22 cellular contexts compared by ENCODE assay signal in genomic region chr15:48702569-48703239, GRCh38. TPM values are rescaled to one million over a fixed set of nuclear protein-coding genes. Genes with fewer than 3 reads are reported as not detected.
DNase-seq lines count a peak whose midpoint lies in the region; ATAC-seq, FAIRE-seq and TF ChIP-seq lines count a peak whose summit lies in the region.
"Had no signal": no experiment of that assay in that cellular context is flagged by ENCODE, and none has a peak within 500 bp of the region (broad histone marks: within the 10 kb centered on the region; RNA-seq: fewer than 3 reads in every experiment).

No MANE protein-coding gene starts in this region.

- CTCF ChIA-PET in MCF 10A (lab: Yijun Ruan, JAX), result no interaction called here
- CTCF ChIA-PET in K562 (lab: Yijun Ruan, JAX; ENCODE audit: low intra/inter-chr PET ratio), result no interaction called here
- CTCF ChIA-PET in CD4-positive, alpha-beta memory T cell (lab: Charles Lee; ENCODE audit: partially characterized antibody), result no interaction called here

- no peak for TF ChIP-seq RAD21 in K562 (CRISPR knock-in tag; conservative IDR thresholded peaks at IDR 0.05 in 1 of 2, IDR thresholded peaks at IDR 0.05 in 1 of 2)

- TF ChIP-seq CTCF in MCF 10A (IDR thresholded peaks at IDR 0.05; ENCODE audit: unreplicated experiment) (no peak), breast epithelium (IDR thresholded peaks at IDR 0.05) (no peak), K562 (IDR thresholded peaks at IDR 0.05 in 2 of 3, conservative IDR thresholded peaks at IDR 0.05 in 1 of 3; ENCODE audit: insufficient read depth in 2 of 3, low read depth in 1 of 3, low read length in 3 of 3) (no peak)

- FAIRE-seq in K562 (lab: Jason Lieb, UNC), result no peak
- FAIRE-seq: RCC 7860 had no signal

- TF ChIP-seq EP300 in K562 (IDR thresholded peaks at IDR 0.05; ENCODE audit: low read length), result no peak; the same call in 1 of the 2 replicates

- in situ Hi-C loops in K562 (cut with MboI), result no loop called here

- no peaks in the 10 kb centered on the region for H3K79me2 ChIP-seq in K562 (ENCODE audit: control insufficient read depth, insufficient read depth, low read length)

- WGBS in K562 (ENCODE audit: insufficient coverage, low coverage, missing lambda C conversion rate), result 45% methylated on average over 2 of the region's 2 CpGs

- POLR2A ChIA-PET in MCF 10A (lab: Yijun Ruan, JAX), result interaction anchor here (0.9 to 1.5 kb wide), 2 partner anchors 9 to 62 kb away, joined by 3 read pairs; no protein-coding TSS in a partner anchor
- POLR2A ChIA-PET in K562 (lab: Yijun Ruan, JAX), result no interaction called here
- POLR2A ChIA-PET in CD4-positive, alpha-beta memory T cell (lab: Charles Lee; ENCODE audit: partially characterized antibody), result no interaction called here
- POLR2A ChIA-PET in naive thymus-derived CD8-positive, alpha-beta T cell (lab: Charles Lee), result no interaction called here

- no peaks in the 10 kb centered on the region for H3K36me3 ChIP-seq in breast epithelium
- no peaks in the 10 kb centered on the region for H3K36me3 ChIP-seq in K562 (ENCODE audit: control insufficient read depth, insufficient read depth, low read length)
- H3K36me3 ChIP-seq in CD4-positive, alpha-beta memory T cell (ENCODE audit: insufficient read depth, low read length), result no peaks in the 10 kb centered on the region
- H3K36me3 ChIP-seq: BE2C, HAP-1, MG63 had no signal

- DNase-seq in MCF 10A (ENCODE audit: unreplicated experiment) (no peak), breast epithelium (ENCODE audit: low spot score in 2 of 2) (no peak), OCI-M1 (lab: John Stamatoyannopoulos, UW) (peak; percentile 60), K562 (ENCODE audit: extremely low read depth in 1 of 4, low spot score in 3 of 4) (no peak), NCI-H2107 treated with DMSO at 0.1 percent for 48 hours (lab: John Stamatoyannopoulos, UW; ENCODE audit: unreplicated experiment) (no peak)
- DNase-seq in CD4-positive, alpha-beta memory T cell, result no peak
- no peak for DNase-seq in activated T-cell treated with anti-CD3 and anti-CD28 coated beads, Interleukin-2, amount 50 U/mL, for 72 hours
- DNase-seq in naive thymus-derived CD8-positive, alpha-beta T cell, result no peak
- DNase-seq: BE2C; Caco-2; CD4-positive, CD25-positive, alpha-beta regulatory T cell; GDM1; Karpas-422; NCI-H1092; NCI-H1436 treated with DMSO at 0.1 percent for 48 hours; NCI-H2029 treated with DMSO at 0.1 percent for 48 hours; NCI-H446 treated with DMSO at 0.1 percent for 48 hours had no signal

- H3K27ac Mint-ChIP-seq in MCF 10A (ENCODE audit: low read depth, unreplicated experiment), result peak overlapping the region; percentile 51
- no peak overlapping the region for H3K27ac Mint-ChIP-seq in CD4-positive, alpha-beta memory T cell
- no peak overlapping the region for H3K27ac Mint-ChIP-seq in activated T-cell treated with anti-CD3 and anti-CD28 coated beads, Interleukin-2, amount 50 U/mL, for 72 hours
- H3K27ac Mint-ChIP-seq in naive thymus-derived CD8-positive, alpha-beta T cell, result no peak overlapping the region
- H3K27ac Mint-ChIP-seq: CD4-positive, CD25-positive, alpha-beta regulatory T cell had no signal

- no peaks in the 10 kb centered on the region for H4K20me1 ChIP-seq in K562 (replicated peaks; ENCODE audit: control insufficient read depth, insufficient read depth, low read length)

- peaks cover 0 to 15% of the 10 kb centered on the region in 2 donors for H3K9me3 ChIP-seq in breast epithelium
- no peaks in the 10 kb centered on the region for H3K9me3 ChIP-seq in K562 (replicated peaks; ENCODE audit: control insufficient read depth, insufficient read depth, low read depth, low read length)
- no peaks in the 10 kb centered on the region for H3K9me3 ChIP-seq in CD4-positive, alpha-beta memory T cell (ENCODE audit: control insufficient read depth in 1 of 2, low read length in 2 of 2)
- H3K9me3 ChIP-seq: BE2C, Caco-2, HAP-1 had no signal

- TF ChIP-seq POLR2A in breast epithelium (IDR thresholded peaks at IDR 0.05), result no peak
- no peak for TF ChIP-seq POLR2A in K562 (conservative IDR thresholded peaks at IDR 0.05)

- H3K4me3 ChIP-seq in breast epithelium (no peak overlapping the region), K562 (no peak overlapping the region)
- H3K4me3 ChIP-seq in CD4-positive, alpha-beta memory T cell (ENCODE audit: low read length in 2 of 2), result no peak overlapping the region
- H3K4me3 ChIP-seq: HAP-1, MG63 had no signal

- H3K27me3 ChIP-seq in breast epithelium (no peaks in the 10 kb centered on the region), K562 (ENCODE audit: control insufficient read depth in 2 of 2, insufficient read depth in 2 of 2, low read length in 2 of 2) (no peaks in the 10 kb centered on the region)
- H3K27me3 ChIP-seq in CD4-positive, alpha-beta memory T cell (ENCODE audit: insufficient read depth, low read length), result no peaks in the 10 kb centered on the region
- H3K27me3 ChIP-seq: BE2C, MG63 had no signal

- peaks cover 22% of the 10 kb centered on the region for H3K9me3 Mint-ChIP-seq in MCF 10A (ENCODE audit: unreplicated experiment)
- peaks cover 0 to 32% (median 16%) of the 10 kb centered on the region in 8 donors for H3K9me3 Mint-ChIP-seq in CD4-positive, alpha-beta memory T cell
- H3K9me3 Mint-ChIP-seq in activated T-cell treated with anti-CD3 and anti-CD28 coated beads, Interleukin-2, amount 50 U/mL, for 72 hours, result peaks cover 4 to 11% of the 10 kb centered on the region in 2 donors
- H3K9me3 Mint-ChIP-seq in naive thymus-derived CD8-positive, alpha-beta T cell, result peaks cover 6 to 42% (median 19%) of the 10 kb centered on the region in 9 donors

- ATAC-seq in K562, result peak; percentile 69
- ATAC-seq in activated T-cell treated with anti-CD3 and anti-CD28 coated beads, Interleukin-2, amount 50 U/mL, for 72 hours (replicated peaks in 1 of 2), result no peak
- no peak for ATAC-seq in naive thymus-derived CD8-positive, alpha-beta T cell
- ATAC-seq: Right ventricle myocardium inferior had no signal

- H3K4me3 Mint-ChIP-seq in MCF 10A (ENCODE audit: unreplicated experiment), result no peak overlapping the region
- no peak overlapping the region for H3K4me3 Mint-ChIP-seq in CD4-positive, alpha-beta memory T cell
- H3K4me3 Mint-ChIP-seq in activated T-cell treated with anti-CD3 and anti-CD28 coated beads, Interleukin-2, amount 50 U/mL, for 72 hours, result no peak overlapping the region
- H3K4me3 Mint-ChIP-seq in naive thymus-derived CD8-positive, alpha-beta T cell, result no peak overlapping the region
- H3K4me3 Mint-ChIP-seq: CD4-positive, CD25-positive, alpha-beta regulatory T cell had no signal

- H3K27me3 Mint-ChIP-seq in MCF 10A (ENCODE audit: insufficient read depth, unreplicated experiment), result no peaks in the 10 kb centered on the region
- H3K27me3 Mint-ChIP-seq in CD4-positive, alpha-beta memory T cell, result no peaks in the 10 kb centered on the region
- H3K27me3 Mint-ChIP-seq in activated T-cell treated with anti-CD3 and anti-CD28 coated beads, Interleukin-2, amount 50 U/mL, for 72 hours (ENCODE audit: low read depth), result no peaks in the 10 kb centered on the region
- H3K27me3 Mint-ChIP-seq in naive thymus-derived CD8-positive, alpha-beta T cell, result no peaks in the 10 kb centered on the region

- H2AFZ ChIP-seq in K562 (ENCODE audit: low read depth, low read length), result no peak overlapping the region

- no peak overlapping the region for H3K4me2 ChIP-seq in K562 (ENCODE audit: insufficient read depth, low read length)

- BruUV-seq in MCF 10A (replicated peaks; lab: Mats Ljungman, UMichigan), result no TSS peak
- BruUV-seq in K562 (replicated peaks; lab: Mats Ljungman, UMichigan), result no TSS peak

- intact Hi-C loops in MCF 10A (cut with micrococcal nuclease) (no loop called here), breast epithelium (cut with DNase I; ENCODE audit: low total_unique reads) (no loop called here), K562 (cut with micrococcal nuclease) (no loop called here)
- intact Hi-C loops in CD4-positive, alpha-beta memory T cell (cut with micrococcal nuclease), result no loop called here

- no peaks in the 10 kb centered on the region for H3K9me1 ChIP-seq in K562 (ENCODE audit: control insufficient read depth, insufficient read depth, low read length)

- H3K27ac ChIP-seq in breast epithelium (no peak overlapping the region), K562 (ENCODE audit: extremely low read depth, low read depth, low read length) (no peak overlapping the region)
- H3K27ac ChIP-seq in CD4-positive, alpha-beta memory T cell (ENCODE audit: low read depth, low read length), result no peak overlapping the region
- H3K27ac ChIP-seq: 22Rv1 had no signal

- peaks cover 14% of the 10 kb centered on the region for H3K4me1 Mint-ChIP-seq in MCF 10A (ENCODE audit: insufficient read depth, unreplicated experiment)
- H3K4me1 Mint-ChIP-seq in CD4-positive, alpha-beta memory T cell, result no peaks in the 10 kb centered on the region
- no peaks in the 10 kb centered on the region for H3K4me1 Mint-ChIP-seq in activated T-cell treated with anti-CD3 and anti-CD28 coated beads, Interleukin-2, amount 50 U/mL, for 72 hours (ENCODE audit: low read depth)
- H3K4me1 Mint-ChIP-seq in naive thymus-derived CD8-positive, alpha-beta T cell, result no peaks in the 10 kb centered on the region

- no peaks in the 10 kb centered on the region for H3K36me3 Mint-ChIP-seq in MCF 10A (ENCODE audit: insufficient read depth, unreplicated experiment)
- no peaks in the 10 kb centered on the region for H3K36me3 Mint-ChIP-seq in CD4-positive, alpha-beta memory T cell
- H3K36me3 Mint-ChIP-seq in activated T-cell treated with anti-CD3 and anti-CD28 coated beads, Interleukin-2, amount 50 U/mL, for 72 hours (ENCODE audit: insufficient read depth in 2 of 2), result no peaks in the 10 kb centered on the region
- H3K36me3 Mint-ChIP-seq in naive thymus-derived CD8-positive, alpha-beta T cell, result peaks cover 0 to 20% (median 0%) of the 10 kb centered on the region in 3 donors
- H3K36me3 Mint-ChIP-seq: CD4-positive, CD25-positive, alpha-beta regulatory T cell had no signal

- no peaks in the 10 kb centered on the region for H3K4me1 ChIP-seq in breast epithelium
- H3K4me1 ChIP-seq in K562 (replicated peaks in 1 of 2; ENCODE audit: control insufficient read depth in 2 of 2, insufficient read depth in 2 of 2, low read length in 2 of 2), result peaks cover 0 to 3% of the 10 kb centered on the region in 2 experiments; a peak in 1 of 5 replicates
- no peaks in the 10 kb centered on the region for H3K4me1 ChIP-seq in CD4-positive, alpha-beta memory T cell (ENCODE audit: insufficient read depth, low read length)
- H3K4me1 ChIP-seq: BE2C, Caco-2, HAP-1 had no signal

- no peak overlapping the region for H3K9ac ChIP-seq in K562 (ENCODE audit: insufficient read depth in 1 of 2, low read depth in 2 of 2, low read length in 2 of 2)

RNA-seq across cellular contexts. Expression of gene FBN1, which starts 57.2 kb away (rescaled TPM):
- total RNA-seq in MCF 10A (2022), result 14.3 and 24.2 TPM in 2 replicates
- 100 to 1,000 TPM in 1 of 3 donors, 10 to 100 TPM in 2; 38.5 to 210 (median 83.2) TPM for total RNA-seq in breast epithelium
- total RNA-seq in K562 (2011; cell fraction: chromatin; rRNA removed; ENCODE audit: low replicate concordance), result 1.00 and 3.4 TPM in 2 replicates
- 0.50 and 0.79 TPM in 2 replicates for total RNA-seq in K562 (2011; cell fraction: nucleolus; rRNA removed)
- 1.3 and 2.4 TPM in 2 replicates for total RNA-seq in K562 (2011; cell fraction: nucleoplasm; rRNA removed)
- total RNA-seq in K562 (2014; rRNA removed), result 0.41 TPM in 2 replicates
- total RNA-seq in K562 (2014; rRNA removed; fragmentation: Illumina TruSeq; extraction: Trizol), result 0.89 and 1.2 TPM in 2 replicates
- total RNA-seq in K562 (2015; rRNA removed; fragmentation: Illumina TruSeq; extraction: Trizol), result 0.83 and 1.1 TPM in 2 replicates
- 0.86 and 1.0 TPM in 2 replicates for total RNA-seq in K562 (2021)
- polyA plus RNA-seq in K562 (2011; rRNA removed), result 0.31 and 0.77 TPM in 2 replicates
- polyA plus RNA-seq in K562 (2011; cell fraction: cytosol; rRNA removed), result 0.12 and 0.59 TPM in 2 replicates
- 0.98 and 2.2 TPM in 2 replicates for polyA plus RNA-seq in K562 (2011; cell fraction: nucleus; rRNA removed)
- polyA plus RNA-seq in K562 (2012), result 0.27 and 0.32 TPM in 2 replicates
- 0.48 and 0.76 TPM in 2 replicates for polyA plus RNA-seq in K562 (2014; fragmentation: Illumina TruSeq; extraction: Trizol)
- under 1 TPM; 0.15 to 0.32 TPM for polyA plus RNA-seq in K562 (2014; fragmentation: Nextera tagmentation; extraction: Ambion mirVana)
- polyA plus RNA-seq in K562 (2014; rRNA removed), result 0.60 and 1.0 TPM in 2 replicates
- polyA minus RNA-seq in K562 (2011; rRNA and poly(A)+ RNA removed), result 1.5 and 2.1 TPM in 2 replicates
- 0.18 and 0.29 TPM in 2 replicates for polyA minus RNA-seq in K562 (2011; cell fraction: cytosol; rRNA and poly(A)+ RNA removed)
- polyA minus RNA-seq in K562 (2011; cell fraction: nucleus; rRNA and poly(A)+ RNA removed), result 1.5 and 4.7 TPM in 2 replicates
- total RNA-seq in CD4-positive, alpha-beta memory T cell, result under 1 TPM; 0.20 to 0.22 TPM
- polyA plus RNA-seq in CD4-positive, alpha-beta memory T cell, result not detected
- total RNA-seq in activated T-cell treated with anti-CD3 and anti-CD28 coated beads, Interleukin-2, amount 50 U/mL, for 72 hours, result under 1 TPM; 0.50 to 0.79 TPM
- under 1 TPM; 0.08 to 0.21 TPM for total RNA-seq in naive thymus-derived CD8-positive, alpha-beta T cell
- polyA plus RNA-seq in naive thymus-derived CD8-positive, alpha-beta T cell, result under 1 TPM in 1 of 3 donors, not detected in 2; 0.01 TPM
- polyA plus RNA-seq: CD4-positive, CD25-positive, alpha-beta regulatory T cell had no signal
